21 cellular contexts compared by ENCODE assay signal in genomic region chr6:13260831-13261230, GRCh38.
A peak's percentile ranks its signal among the peaks of the same experiment; 100 is the strongest.
DNase-seq lines count a peak whose midpoint lies in the region; ATAC-seq, FAIRE-seq and TF ChIP-seq lines count a peak whose summit lies in the region.
"Had no signal": no experiment of that assay in that cellular context is flagged by ENCODE, and none has a peak within 500 bp of the region (broad histone marks: within the 10 kb centered on the region; RNA-seq: fewer than 3 reads in every experiment).

No MANE protein-coding gene starts in this region.

- DNase-seq in GM12891 (ENCODE audit: insufficient read length, low spot score): no peak
- DNase-seq in NAMALWA (ENCODE audit: low spot score): peak; percentile 47
- no peak for DNase-seq in stimulated activated naive B cell treated with anti-CD40 and anti-IgM and Interleukin-4, amounts not matched to agents 10 μg/mL and 1 μg/mL and 100 μg/mL, for 72 hours
- DNase-seq in iPS-NIHi7 (ENCODE audit: extremely low spot score): no peak
- no peak for DNase-seq in activated CD4-positive, alpha-beta T cell treated with anti-CD3 and anti-CD28 coated beads for 36 hours
- no peak for DNase-seq in AG08396 (ENCODE audit: low spot score)
- DNase-seq: activated CD8-positive, alpha-beta memory T cell treated with anti-CD3 and anti-CD28 coated beads for 24 hours; activated effector memory CD4-positive, alpha-beta T cell treated with Interleukin-2 at 50 U/mL for 16 hours; CD4-positive, alpha-beta T cell; cortex of kidney; effector memory CD8-positive, alpha-beta T cell; erythroblast; natural killer cell; NCI-H1694; NCI-H446 treated with DMSO at 0.1 percent for 48 hours; NCI-H82; SK-N-SH; trophoblast cell had no signal

- no peaks in the 10 kb centered on the region for H3K27me3 Mint-ChIP-seq in stimulated activated naive B cell treated with anti-CD40 and anti-IgM and Interleukin-4, amounts not matched to agents 10 μg/mL and 1 μg/mL and 100 μg/mL, for 72 hours
- H3K27me3 Mint-ChIP-seq in activated CD4-positive, alpha-beta T cell treated with anti-CD3 and anti-CD28 coated beads for 36 hours: peaks cover 1% of the 10 kb centered on the region
- H3K27me3 Mint-ChIP-seq: CD4-positive, alpha-beta T cell; effector memory CD8-positive, alpha-beta T cell had no signal

- FAIRE-seq in GM12891 (lab: Jason Lieb, UNC): no peak
- FAIRE-seq: astrocyte, keratinocyte had no signal

- peaks cover 21 to 31% of the 10 kb centered on the region in 2 donors for H3K36me3 Mint-ChIP-seq in stimulated activated naive B cell treated with anti-CD40 and anti-IgM and Interleukin-4, amounts not matched to agents 10 μg/mL and 1 μg/mL and 100 μg/mL, for 72 hours
- no peaks in the 10 kb centered on the region for H3K36me3 Mint-ChIP-seq in activated CD4-positive, alpha-beta T cell treated with anti-CD3 and anti-CD28 coated beads for 36 hours (ENCODE audit: low read depth)
- H3K36me3 Mint-ChIP-seq: natural killer cell had no signal

- peaks cover 11 to 13% of the 10 kb centered on the region in 2 donors for H3K9me3 Mint-ChIP-seq in stimulated activated naive B cell treated with anti-CD40 and anti-IgM and Interleukin-4, amounts not matched to agents 10 μg/mL and 1 μg/mL and 100 μg/mL, for 72 hours
- H3K9me3 Mint-ChIP-seq in activated CD4-positive, alpha-beta T cell treated with anti-CD3 and anti-CD28 coated beads for 36 hours (ENCODE audit: low read depth): peaks cover 4% of the 10 kb centered on the region
- H3K9me3 Mint-ChIP-seq: natural killer cell had no signal

- peak overlapping the region; percentile 97 for H3K27ac Mint-ChIP-seq in stimulated activated naive B cell treated with anti-CD40 and anti-IgM and Interleukin-4, amounts not matched to agents 10 μg/mL and 1 μg/mL and 100 μg/mL, for 72 hours
- no peak overlapping the region for H3K27ac Mint-ChIP-seq in activated CD4-positive, alpha-beta T cell treated with anti-CD3 and anti-CD28 coated beads for 36 hours
- H3K27ac Mint-ChIP-seq: CD4-positive, alpha-beta T cell; natural killer cell had no signal

- peak; percentile 35 for ATAC-seq in GM21786 (IDR thresholded peaks at IDR 0.05; ENCODE audit: unreplicated experiment)
- peak; percentile 57 to 65 for ATAC-seq in stimulated activated naive B cell treated with anti-CD40 and anti-IgM and Interleukin-4, amounts not matched to agents 10 μg/mL and 1 μg/mL and 100 μg/mL, for 72 hours (replicated peaks)
- no peak for ATAC-seq in activated CD4-positive, alpha-beta T cell treated with anti-CD3 and anti-CD28 coated beads for 36 hours

- POLR2A ChIA-PET in activated CD4-positive, alpha-beta T cell treated with anti-CD3 and anti-CD28 coated beads for 36 hours (lab: Charles Lee): no interaction called here

- H3K4me3 Mint-ChIP-seq in stimulated activated naive B cell treated with anti-CD40 and anti-IgM and Interleukin-4, amounts not matched to agents 10 μg/mL and 1 μg/mL and 100 μg/mL, for 72 hours: peak overlapping the region; percentile 84 to 88
- H3K4me3 Mint-ChIP-seq in activated CD4-positive, alpha-beta T cell treated with anti-CD3 and anti-CD28 coated beads for 36 hours: no peak overlapping the region
- H3K4me3 Mint-ChIP-seq: CD4-positive, alpha-beta T cell; effector memory CD8-positive, alpha-beta T cell; natural killer cell had no signal

- no peak for TF ChIP-seq POLR2A in GM12891 (IDR thresholded peaks at IDR 0.05; ENCODE audit: low read depth, low read length)

- H3K4me1 Mint-ChIP-seq in stimulated activated naive B cell treated with anti-CD40 and anti-IgM and Interleukin-4, amounts not matched to agents 10 μg/mL and 1 μg/mL and 100 μg/mL, for 72 hours: peaks cover 69 to 91% of the 10 kb centered on the region in 2 donors
- peaks cover 6% of the 10 kb centered on the region for H3K4me1 Mint-ChIP-seq in activated CD4-positive, alpha-beta T cell treated with anti-CD3 and anti-CD28 coated beads for 36 hours
- H3K4me1 Mint-ChIP-seq: natural killer cell had no signal

- CTCF ChIA-PET in activated CD4-positive, alpha-beta T cell treated with anti-CD3 and anti-CD28 coated beads for 36 hours (lab: Charles Lee): no interaction called here

- intact Hi-C loops in activated CD4-positive, alpha-beta T cell treated with anti-CD3 and anti-CD28 coated beads for 36 hours (cut with DNase I, micrococcal nuclease): no loop called here

TF ChIP-seq in GM12891, 5 proteins besides CTCF, POLR2A, EP300 and RAD21:
- TF ChIP-seq PAX5 (IDR thresholded peaks at IDR 0.05; ENCODE audit: insufficient read depth, low read length, severe bottlenecking) (no peak), POU2F2 (IDR thresholded peaks at IDR 0.05; ENCODE audit: low read depth, low read length) (peak; percentile 29; the same call in 1 of the 2 replicates)
